8 cellular contexts compared by ENCODE assay signal in genomic region chr20:10453241-10453640, GRCh38. TPM values are rescaled to one million over a fixed set of nuclear protein-coding genes. Genes with fewer than 3 reads are reported as not detected.
DNase-seq lines count a peak whose midpoint lies in the region; ATAC-seq and TF ChIP-seq lines count a peak whose summit lies in the region.

No MANE protein-coding gene starts in this region.

- H3K9me3 ChIP-seq in KOPT-K1 (ENCODE audit: insufficient read depth, low read length, poor library complexity, severe bottlenecking) (peaks cover 14% of the 10 kb centered on the region), tibial artery (no peaks in the 10 kb centered on the region)

- no peaks in the 10 kb centered on the region for H3K27me3 Mint-ChIP-seq in activated T-helper 2 cell treated with anti-CD3 and anti-CD28 coated beads, Interferon-gamma antibody, Interleukin-2, Interleukin-4, amounts not matched to agents 10 μg/mL and 5 μg/mL and 100 μg/mL, durations not matched to agents 14 hours and 24 hours and 36 hours (ENCODE audit: low read depth)

- H3K4me1 Mint-ChIP-seq in activated T-helper 2 cell treated with anti-CD3 and anti-CD28 coated beads, Interferon-gamma antibody, Interleukin-2, Interleukin-4, amounts not matched to agents 10 μg/mL and 5 μg/mL and 100 μg/mL, durations not matched to agents 14 hours and 24 hours and 36 hours (ENCODE audit: low read depth) = peaks cover 24% of the 10 kb centered on the region

- H3K27ac ChIP-seq in KOPT-K1 (ENCODE audit: low read depth, low read length, poor library complexity, severe bottlenecking) (peak overlapping the region; percentile 61), tibial artery (no peak overlapping the region)

- peak; percentile 68 for ATAC-seq in GM18508 (IDR thresholded peaks at IDR 0.05; ENCODE audit: insufficient read depth, unreplicated experiment)
- peak; percentile 96 for ATAC-seq in GM21619 (IDR thresholded peaks at IDR 0.05; ENCODE audit: unreplicated experiment)

- peaks cover 13% of the 10 kb centered on the region for H3K9me3 Mint-ChIP-seq in activated T-helper 2 cell treated with anti-CD3 and anti-CD28 coated beads, Interferon-gamma antibody, Interleukin-2, Interleukin-4, amounts not matched to agents 10 μg/mL and 5 μg/mL and 100 μg/mL, durations not matched to agents 14 hours and 24 hours and 36 hours

- H3K36me3 ChIP-seq in KOPT-K1 (ENCODE audit: insufficient read depth, low read length) (peaks cover 2% of the 10 kb centered on the region; the same call in 1 of the 2 replicates), tibial artery (no peaks in the 10 kb centered on the region)

- H3K36me3 Mint-ChIP-seq in activated T-helper 2 cell treated with anti-CD3 and anti-CD28 coated beads, Interferon-gamma antibody, Interleukin-2, Interleukin-4, amounts not matched to agents 10 μg/mL and 5 μg/mL and 100 μg/mL, durations not matched to agents 14 hours and 24 hours and 36 hours (ENCODE audit: low read depth) = peaks cover 30% of the 10 kb centered on the region

- H3K4me3 ChIP-seq in tibial artery = no peak overlapping the region

- peak overlapping the region; percentile 88 for H3K27ac Mint-ChIP-seq in activated T-helper 2 cell treated with anti-CD3 and anti-CD28 coated beads, Interferon-gamma antibody, Interleukin-2, Interleukin-4, amounts not matched to agents 10 μg/mL and 5 μg/mL and 100 μg/mL, durations not matched to agents 14 hours and 24 hours and 36 hours

- H3K4me3 Mint-ChIP-seq in activated T-helper 2 cell treated with anti-CD3 and anti-CD28 coated beads, Interferon-gamma antibody, Interleukin-2, Interleukin-4, amounts not matched to agents 10 μg/mL and 5 μg/mL and 100 μg/mL, durations not matched to agents 14 hours and 24 hours and 36 hours (ENCODE audit: low read depth) = peak overlapping the region; percentile 46

- H3K4me1 ChIP-seq in tibial artery = no peaks in the 10 kb centered on the region

- TF ChIP-seq CTCF in tibial artery (IDR thresholded peaks at IDR 0.05) = no peak

- DNase-seq in activated T-helper 2 cell treated with anti-CD3 and anti-CD28 coated beads, Interferon-gamma antibody, Interleukin-2, Interleukin-4, amounts not matched to agents 10 μg/mL and 5 μg/mL and 100 μg/mL, durations not matched to agents 14 hours and 24 hours and 36 hours (ENCODE audit: low spot score) = peak; percentile 32
- DNase-seq in HuH-7 (ENCODE audit: low spot score) (no peak), tibial artery (no peak), head of caudate nucleus (no peak)
- DNase-seq in NK-92 treated with Interleukin-12 subunit alpha and Interleukin-12 subunit beta, amount 100 ng/mL, for 24 hours (lab: John Stamatoyannopoulos, UW) = no peak

- no peaks in the 10 kb centered on the region for H3K27me3 ChIP-seq in tibial artery

- intact Hi-C loops in activated T-helper 2 cell treated with anti-CD3 and anti-CD28 coated beads, Interferon-gamma antibody, Interleukin-2, Interleukin-4, amounts not matched to agents 10 μg/mL and 5 μg/mL and 100 μg/mL, durations not matched to agents 14 hours and 24 hours and 36 hours (cut with micrococcal nuclease) = no loop called here
- intact Hi-C loops in tibial artery (cut with DNase I; ENCODE audit: low total_unique reads) = no loop called here
- intact Hi-C loops in head of caudate nucleus (cut with DNase I) = no loop called here

RNA-seq across cellular contexts. Expression of gene SLX4IP, which starts 18.1 kb away (rescaled TPM):
- total RNA-seq in activated T-helper 2 cell treated with anti-CD3 and anti-CD28 coated beads, Interferon-gamma antibody, Interleukin-2, Interleukin-4, amounts not matched to agents 10 μg/mL and 5 μg/mL and 100 μg/mL, durations not matched to agents 14 hours and 24 hours and 36 hours = 6.3 and 6.4 TPM in 2 replicates

RNA-seq across cellular contexts. Expression of gene MKKS, which starts 19.2 kb away (rescaled TPM):
- total RNA-seq in activated T-helper 2 cell treated with anti-CD3 and anti-CD28 coated beads, Interferon-gamma antibody, Interleukin-2, Interleukin-4, amounts not matched to agents 10 μg/mL and 5 μg/mL and 100 μg/mL, durations not matched to agents 14 hours and 24 hours and 36 hours = 8.2 and 8.5 TPM in 2 replicates
